Comparison of ENCODE assay signal across 14 cellular contexts in the genomic region with DNA sequence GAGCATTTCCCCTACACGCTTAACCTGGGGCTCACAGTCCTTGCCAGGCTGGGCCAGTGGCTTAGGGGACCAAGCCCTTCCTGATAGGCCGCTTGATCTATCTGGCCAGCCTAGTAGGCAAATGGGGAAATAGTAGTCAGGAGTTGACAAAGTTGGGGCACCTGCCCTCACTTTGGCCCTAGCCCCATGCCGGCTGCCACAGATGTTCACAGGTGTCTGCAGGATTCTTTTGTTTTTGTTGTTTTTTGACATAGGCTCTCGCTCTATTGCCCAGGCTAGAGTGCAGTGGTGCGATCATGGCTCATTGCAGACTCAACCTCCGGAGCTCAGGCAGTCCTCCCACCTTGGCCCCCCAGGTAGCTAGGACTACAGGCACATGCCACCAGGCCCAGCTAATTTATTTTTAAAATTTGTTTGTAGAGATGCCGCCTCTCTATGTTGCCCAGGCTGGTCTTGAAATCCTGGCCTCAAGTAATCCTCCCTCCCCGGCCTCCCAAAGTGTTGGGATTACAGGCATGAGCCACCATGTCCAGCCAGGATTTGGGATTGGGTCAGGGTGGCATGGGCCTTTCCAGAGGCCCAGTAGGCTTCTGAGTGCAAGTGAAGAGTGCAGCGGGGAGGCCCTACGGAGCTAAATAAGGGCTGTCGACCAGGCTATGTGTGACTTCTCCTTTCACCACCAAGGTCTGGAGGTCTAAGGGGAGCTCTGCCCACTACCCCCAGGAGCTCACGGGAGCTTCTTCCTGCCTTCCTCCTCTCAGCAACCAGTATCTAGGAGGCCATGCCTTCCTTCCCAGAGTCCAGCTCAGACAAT. TPM values are rescaled to one million over a fixed set of nuclear protein-coding genes. Genes with fewer than 3 reads are reported as not detected.
A peak's percentile ranks its signal among the peaks of the same experiment; 100 is the strongest.
DNase-seq lines count a peak whose midpoint lies in the region; ATAC-seq, FAIRE-seq and TF ChIP-seq lines count a peak whose summit lies in the region.
"Had no signal": no experiment of that assay in that cellular context is flagged by ENCODE, and none has a peak within 500 bp of the region (broad histone marks: within the 10 kb centered on the region; RNA-seq: fewer than 3 reads in every experiment).

No MANE protein-coding gene starts in this region.

- no peaks in the 10 kb centered on the region for H3K9me3 ChIP-seq in CD4-positive, alpha-beta T cell (ENCODE audit: control insufficient read depth, low read length)
- no peaks in the 10 kb centered on the region for H3K9me3 ChIP-seq in HepG2 (ENCODE audit: low read length)
- H3K9me3 ChIP-seq: psoas muscle had no signal

- H3K4me3 ChIP-seq in HepG2 (replicated peaks in 1 of 3; ENCODE audit: insufficient read depth in 1 of 3, low read depth in 2 of 3, low read length in 3 of 3): no peak overlapping the region
- H3K4me3 ChIP-seq: psoas muscle, SK-N-MC had no signal

- in situ Hi-C loops in KBM-7 (cut with MboI; ENCODE audit: low pct_unique_long_range_greater_than_20kb, low sequenced_read_pairs): loop anchor here (10.0 to 25.0 kb wide), 2 partner anchors 50 to 98 kb away; a partner anchor contains a TSS
- in situ Hi-C loops in HepG2 (cut with HindIII; ENCODE audit: extremely low pct_ligation_motif_present, low pct_unique_long_range_greater_than_20kb): loop anchor here (5.0 kb wide), 2 partner anchors 48 to 118 kb away; no protein-coding TSS in a partner anchor

- 52% methylated on average over 11 of the region's 12 CpGs for WGBS in HepG2 (ENCODE audit: low lambda C conversion rate)

- CTCF ChIA-PET in CD4-positive, alpha-beta T cell (lab: Charles Lee): interaction anchor here (0.9 to 13.5 kb wide), 10 partner anchors 10 to 92 kb away, joined by 3 to 164 read pairs (median 5); a partner anchor contains a TSS
- CTCF ChIA-PET in activated CD8-positive, alpha-beta T cell treated with anti-CD3 and anti-CD28 coated beads for 36 hours (lab: Charles Lee): interaction anchor here (0.7 to 19.7 kb wide), 15 partner anchors 8 to 119 kb away, joined by 3 to 624 read pairs (median 26); a partner anchor contains a TSS
- CTCF ChIA-PET in HepG2 (lab: Yijun Ruan, JAX; ENCODE audit: low intra/inter-chr PET ratio, low total read pairs): interaction anchor here (1.5 kb wide), 1 partner anchor 38 kb away, joined by 4 read pairs; no protein-coding TSS in a partner anchor

- H3K27ac Mint-ChIP-seq in CD4-positive, alpha-beta T cell: peak overlapping the region; percentile 90
- peak overlapping the region; percentile 94 for H3K27ac Mint-ChIP-seq in activated CD8-positive, alpha-beta T cell treated with anti-CD3 and anti-CD28 coated beads for 36 hours
- H3K27ac Mint-ChIP-seq in naive thymus-derived CD8-positive, alpha-beta T cell: peak overlapping the region; percentile 13 to 95 (median 66)

- POLR2A ChIA-PET in CD4-positive, alpha-beta T cell (lab: Charles Lee): interaction anchor here (1.0 to 16.4 kb wide), 8 partner anchors 11 to 94 kb away, joined by 3 to 274 read pairs (median 4); a partner anchor contains a TSS
- POLR2A ChIA-PET in activated CD8-positive, alpha-beta T cell treated with anti-CD3 and anti-CD28 coated beads for 36 hours (lab: Charles Lee): interaction anchor here (0.6 to 21.6 kb wide), 5 partner anchors 31 to 60 kb away, joined by 3 to 904 read pairs (median 4); a partner anchor contains a TSS
- POLR2A ChIA-PET in naive thymus-derived CD8-positive, alpha-beta T cell (lab: Charles Lee): interaction anchor here (1.2 to 10.6 kb wide), 5 partner anchors 9 to 73 kb away, joined by 3 to 514 read pairs (median 5); a partner anchor contains a TSS
- POLR2A ChIA-PET in HepG2 (lab: Yijun Ruan, JAX): no interaction called here

- H3K4me2 ChIP-seq in HepG2 (ENCODE audit: low read depth, low read length): no peak overlapping the region

- no peak for DNase-seq in CD4-positive, alpha-beta T cell
- DNase-seq in KBM-7: peak; percentile 60
- DNase-seq in activated CD8-positive, alpha-beta T cell treated with anti-CD3 and anti-CD28 coated beads for 36 hours: no peak
- no peak for DNase-seq in naive thymus-derived CD8-positive, alpha-beta T cell
- DNase-seq in HepG2 (ENCODE audit: low spot score): no peak
- DNase-seq in SHP77 treated with DMSO at 0.1 percent for 48 hours (lab: John Stamatoyannopoulos, UW): no peak
- no peak for DNase-seq in dedifferentiated amniotic fluid mesenchymal stem cell (ENCODE audit: extremely low spot score)
- DNase-seq: activated CD8-positive, alpha-beta memory T cell treated with anti-CD3 and anti-CD28 coated beads for 24 hours; NCI-H1105 treated with DMSO at 0.1 percent for 48 hours; psoas muscle; stimulated activated CD4-positive, alpha-beta T cell treated with anti-CD3 and anti-CD28 coated beads, Interleukin-4, amount 100 ng/mL, for 1 hour had no signal

- H3K9ac ChIP-seq in HepG2 (ENCODE audit: insufficient read depth, low read depth, low read length): no peak overlapping the region

- intact Hi-C loops in CD4-positive, alpha-beta T cell (cut with DNase I, micrococcal nuclease): loop anchor here in 1 of 2 experiments (2.0 kb wide), 1 partner anchor 14 kb away; no protein-coding TSS in a partner anchor
- intact Hi-C loops in activated CD8-positive, alpha-beta T cell treated with anti-CD3 and anti-CD28 coated beads for 36 hours (cut with micrococcal nuclease): loop anchor here (5.0 kb wide), 3 partner anchors 33 to 93 kb away; no protein-coding TSS in a partner anchor
- intact Hi-C loops in HepG2 (cut with micrococcal nuclease; ENCODE audit: unreplicated experiment): no loop called here

- TF ChIP-seq CTCF in CD4-positive, alpha-beta T cell (IDR thresholded peaks at IDR 0.05): no peak
- no peak for TF ChIP-seq CTCF in activated CD8-positive, alpha-beta T cell treated with anti-CD3 and anti-CD28 coated beads for 36 hours (IDR thresholded peaks at IDR 0.05)
- TF ChIP-seq CTCF in HepG2 (CRISPR knock-in tag; IDR thresholded peaks at IDR 0.05): no peak

- H3K27me3 Mint-ChIP-seq in CD4-positive, alpha-beta T cell: no peaks in the 10 kb centered on the region
- H3K27me3 Mint-ChIP-seq in activated CD8-positive, alpha-beta T cell treated with anti-CD3 and anti-CD28 coated beads for 36 hours: no peaks in the 10 kb centered on the region
- H3K27me3 Mint-ChIP-seq in naive thymus-derived CD8-positive, alpha-beta T cell: no peaks in the 10 kb centered on the region

- no peaks in the 10 kb centered on the region for H3K27me3 ChIP-seq in CD4-positive, alpha-beta T cell (ENCODE audit: control insufficient read depth, insufficient read depth, low read length)
- peaks cover 8 to 18% of the 10 kb centered on the region in 2 experiments; a peak in 4 of 5 replicates for H3K27me3 ChIP-seq in HepG2 (ENCODE audit: control insufficient read depth in 1 of 2, insufficient read depth in 2 of 2, low read length in 2 of 2)

- no peaks in the 10 kb centered on the region; the same call in 1 of the 2 replicates for H3K4me1 ChIP-seq in HepG2 (ENCODE audit: insufficient read depth, low read length)

- no peak overlapping the region for H2AFZ ChIP-seq in HepG2 (ENCODE audit: low read length)

- TF ChIP-seq RAD21 in HepG2 (CRISPR knock-in tag; IDR thresholded peaks at IDR 0.05): no peak

- H3K27ac ChIP-seq in CD4-positive, alpha-beta T cell (ENCODE audit: low read depth, low read length): no peak overlapping the region
- H3K27ac ChIP-seq in HepG2 (ENCODE audit: extremely low read length, insufficient read depth, low read length): no peak overlapping the region
- H3K27ac ChIP-seq: HL-60, psoas muscle, SK-N-MC had no signal

- no peaks in the 10 kb centered on the region for H3K36me3 ChIP-seq in HepG2 (replicated peaks in 1 of 2; ENCODE audit: control insufficient read depth in 1 of 2, insufficient read depth in 2 of 2, low read length in 2 of 2)

- TF ChIP-seq EP300 in HepG2 (IDR thresholded peaks at IDR 0.05; ENCODE audit: low read depth in 2 of 2, low read length in 2 of 2): no peak
- TF ChIP-seq EP300 in HepG2 (CRISPR knock-in tag; IDR thresholded peaks at IDR 0.05; ENCODE audit: borderline replicate concordance): no peak

- no peak for FAIRE-seq in HepG2 (lab: Jason Lieb, UNC)

- no peak for ATAC-seq in CD4-positive, alpha-beta T cell (ENCODE audit: poor library complexity)
- no peak for ATAC-seq in activated CD8-positive, alpha-beta T cell treated with anti-CD3 and anti-CD28 coated beads for 36 hours
- ATAC-seq in naive thymus-derived CD8-positive, alpha-beta T cell: no peak
- ATAC-seq in HepG2 (no peak), GM18502 (IDR thresholded peaks at IDR 0.05; ENCODE audit: poor library complexity, unreplicated experiment) (no peak)
- ATAC-seq: psoas muscle had no signal

- no peaks in the 10 kb centered on the region for H3K9me3 Mint-ChIP-seq in CD4-positive, alpha-beta T cell
- H3K9me3 Mint-ChIP-seq in activated CD8-positive, alpha-beta T cell treated with anti-CD3 and anti-CD28 coated beads for 36 hours: no peaks in the 10 kb centered on the region
- no peaks in the 10 kb centered on the region for H3K9me3 Mint-ChIP-seq in naive thymus-derived CD8-positive, alpha-beta T cell

- no peaks in the 10 kb centered on the region for H3K79me2 ChIP-seq in HepG2 (ENCODE audit: insufficient read depth, low read length)

- BruUV-seq in HepG2 (replicated peaks; lab: Mats Ljungman, UMichigan): no TSS peak

- H4K20me1 ChIP-seq in HepG2 (ENCODE audit: insufficient read depth, low read length): no peaks in the 10 kb centered on the region

- H3K4me1 Mint-ChIP-seq in CD4-positive, alpha-beta T cell (ENCODE audit: low read depth): peaks cover 77% of the 10 kb centered on the region
- peaks cover 77% of the 10 kb centered on the region for H3K4me1 Mint-ChIP-seq in activated CD8-positive, alpha-beta T cell treated with anti-CD3 and anti-CD28 coated beads for 36 hours (ENCODE audit: low read depth)
- H3K4me1 Mint-ChIP-seq in naive thymus-derived CD8-positive, alpha-beta T cell: peaks cover 51 to 83% (median 80%) of the 10 kb centered on the region in 4 donors

- no peak for TF ChIP-seq POLR2A in HepG2 (IDR thresholded peaks at IDR 0.05; ENCODE audit: insufficient read depth in 1 of 2, low read depth in 2 of 2, low read length in 2 of 2)

- no peaks in the 10 kb centered on the region for H3K36me3 Mint-ChIP-seq in CD4-positive, alpha-beta T cell (ENCODE audit: low read depth)
- peaks cover 3% of the 10 kb centered on the region for H3K36me3 Mint-ChIP-seq in activated CD8-positive, alpha-beta T cell treated with anti-CD3 and anti-CD28 coated beads for 36 hours (ENCODE audit: low read depth)
- H3K36me3 Mint-ChIP-seq in naive thymus-derived CD8-positive, alpha-beta T cell: no peaks in the 10 kb centered on the region

- no peak overlapping the region for H3K4me3 Mint-ChIP-seq in CD4-positive, alpha-beta T cell
- peak overlapping the region; percentile 76 for H3K4me3 Mint-ChIP-seq in activated CD8-positive, alpha-beta T cell treated with anti-CD3 and anti-CD28 coated beads for 36 hours
- peak overlapping the region in 1 of 10 donors; percentile 4 for H3K4me3 Mint-ChIP-seq in naive thymus-derived CD8-positive, alpha-beta T cell

RNA-seq across cellular contexts. Expression of a gene that starts 15.5 kb away (rescaled TPM):
- 100 to 1,000 TPM; 116 to 122 TPM for total RNA-seq in CD4-positive, alpha-beta T cell
- total RNA-seq in activated CD8-positive, alpha-beta T cell treated with anti-CD3 and anti-CD28 coated beads for 36 hours: 100 to 1,000 TPM; 373 to 382 TPM
- total RNA-seq in naive thymus-derived CD8-positive, alpha-beta T cell: 100 to 1,000 TPM; 160 to 165 TPM
- polyA plus RNA-seq in naive thymus-derived CD8-positive, alpha-beta T cell: 10 to 100 TPM; 10.2 to 30.5 (median 14.3) TPM
- total RNA-seq in HepG2 (2016; rRNA removed; fragmentation: Illumina TruSeq; extraction: Trizol): 3.7 and 4.6 TPM in 2 replicates
- total RNA-seq in HepG2 (2016; cell fraction: cytosol; rRNA removed; fragmentation: Illumina TruSeq; extraction: Trizol; ENCODE audit: low read depth): 1.5 and 2.7 TPM in 2 replicates
- total RNA-seq in HepG2 (2016; cell fraction: insoluble cytoplasmic fraction; rRNA removed; fragmentation: Illumina TruSeq; extraction: Trizol): 3.3 and 5.0 TPM in 2 replicates
- 4.5 and 5.3 TPM in 2 replicates for total RNA-seq in HepG2 (2016; cell fraction: membrane; rRNA removed; fragmentation: Illumina TruSeq; extraction: Trizol)
- 5.2 and 5.6 TPM in 2 replicates for total RNA-seq in HepG2 (2016; cell fraction: nucleus; rRNA removed; fragmentation: Illumina TruSeq; extraction: Trizol)
- polyA plus RNA-seq in HepG2 (2011; rRNA removed): 8.5 and 10.8 TPM in 2 replicates
- 3.4 and 5.9 TPM in 2 replicates for polyA plus RNA-seq in HepG2 (2011; cell fraction: cytosol; rRNA removed)
- 44.6 and 61.9 TPM in 2 replicates for polyA plus RNA-seq in HepG2 (2011; cell fraction: nucleus; rRNA removed)
- 3.9 and 6.2 TPM in 2 replicates for polyA plus RNA-seq in HepG2 (2012)
- polyA plus RNA-seq in HepG2 (2016; cell fraction: cytosol; fragmentation: Illumina TruSeq; extraction: Trizol; ENCODE audit: low read depth): 1.6 and 1.8 TPM in 2 replicates
- polyA plus RNA-seq in HepG2 (2016; cell fraction: insoluble cytoplasmic fraction; fragmentation: Illumina TruSeq; extraction: Trizol; ENCODE audit: low read depth): 7.3 and 8.0 TPM in 2 replicates
- polyA plus RNA-seq in HepG2 (2016; cell fraction: membrane; fragmentation: Illumina TruSeq; extraction: Trizol; ENCODE audit: low read depth): 5.0 and 6.0 TPM in 2 replicates
- 15.8 and 16.2 TPM in 2 replicates for polyA plus RNA-seq in HepG2 (2016; cell fraction: nucleus; fragmentation: Illumina TruSeq; extraction: Trizol; ENCODE audit: insufficient read depth, low read depth)
- 11.8 and 35.8 TPM in 2 replicates for polyA minus RNA-seq in HepG2 (2011; rRNA and poly(A)+ RNA removed; ENCODE audit: low replicate concordance)
- 2.3 and 4.6 TPM in 2 replicates for polyA minus RNA-seq in HepG2 (2011; cell fraction: cytosol; rRNA and poly(A)+ RNA removed)
- polyA minus RNA-seq in HepG2 (2011; cell fraction: nucleus; rRNA and poly(A)+ RNA removed): 6.8 and 9.5 TPM in 2 replicates

Comparison
In these comparisons a context has a peak if more than half of its experiments do, and no peak if none do; other contexts are left out.
1. RNA of a gene that starts 15.5 kb away (total RNA-seq): 373 to 382 TPM in activated CD8-positive, alpha-beta T cell treated with anti-CD3 and anti-CD28 coated beads for 36 hours, 160 to 165 TPM in naive thymus-derived CD8-positive, alpha-beta T cell and 116 to 122 TPM in CD4-positive, alpha-beta T cell; 1.5 to 5.6 TPM in HepG2; every median in the first group is over 10 times any median in the second.
2. Peak in every context shown above with its lines, with median percentiles within 50 percentile points of each other: H3K27ac Mint-ChIP-seq.